Comparison of ENCODE assay signal across 18 cellular contexts in the genomic region with DNA sequence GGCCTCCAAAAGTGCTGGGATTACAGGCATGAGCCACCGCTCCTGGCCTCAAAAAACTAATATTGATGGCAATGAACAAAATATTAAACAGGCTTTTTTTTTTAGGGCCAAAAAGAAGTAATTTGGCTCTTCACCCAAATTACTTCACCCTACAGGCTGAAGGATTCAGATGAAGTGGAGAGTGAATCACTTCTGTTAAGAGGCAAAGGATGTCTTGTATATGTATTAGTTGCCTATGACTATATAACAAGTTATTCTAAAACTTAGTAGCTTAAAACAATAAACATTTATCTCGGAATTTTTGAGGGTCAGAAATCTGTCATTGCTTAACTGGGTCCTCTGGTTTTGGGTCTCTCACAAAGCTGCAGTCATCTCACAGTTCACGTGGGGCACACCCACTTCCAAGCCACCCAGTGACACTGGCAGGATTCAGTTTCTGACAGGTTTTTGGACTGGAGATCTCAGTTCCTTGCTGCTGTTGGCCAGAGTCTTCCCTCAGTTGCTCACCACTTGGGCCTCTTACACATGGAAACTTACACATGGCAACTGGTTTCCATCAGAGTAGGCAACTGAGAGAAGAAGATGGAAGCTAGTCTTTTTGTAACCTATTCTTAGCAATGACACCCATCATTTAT.
DNase-seq lines count a peak whose midpoint lies in the region; ATAC-seq and TF ChIP-seq lines count a peak whose summit lies in the region.
"Had no signal": no experiment of that assay in that cellular context is flagged by ENCODE, and none has a peak within 500 bp of the region (broad histone marks: within the 10 kb centered on the region; RNA-seq: fewer than 3 reads in every experiment).

No MANE protein-coding gene starts in this region.

- CTCF ChIA-PET in CD4-positive, alpha-beta T cell (lab: Charles Lee) = interaction anchor here (0.9 to 1.6 kb wide), 2 partner anchors 19 to 59 kb away, joined by 3 read pairs; no protein-coding TSS in a partner anchor
- CTCF ChIA-PET in activated CD8-positive, alpha-beta T cell treated with anti-CD3 and anti-CD28 coated beads for 36 hours (lab: Charles Lee) = interaction anchor here (0.7 to 1.4 kb wide), 5 partner anchors 14 to 114 kb away, joined by 3 to 5 read pairs (median 3); no protein-coding TSS in a partner anchor

- no peak for TF ChIP-seq CTCF in CD4-positive, alpha-beta T cell (IDR thresholded peaks at IDR 0.05)
- TF ChIP-seq CTCF in activated CD8-positive, alpha-beta T cell treated with anti-CD3 and anti-CD28 coated beads for 36 hours (IDR thresholded peaks at IDR 0.05) = no peak

- H3K27me3 ChIP-seq in CD4-positive, alpha-beta T cell (ENCODE audit: control insufficient read depth, insufficient read depth, low read length) = no peaks in the 10 kb centered on the region

- no peaks in the 10 kb centered on the region for H3K27me3 Mint-ChIP-seq in activated T-cell treated with anti-CD3 and anti-CD28 coated beads, Interleukin-2, amount 50 U/mL, for 24 hours
- no peaks in the 10 kb centered on the region for H3K27me3 Mint-ChIP-seq in CD4-positive, alpha-beta T cell
- no peaks in the 10 kb centered on the region for H3K27me3 Mint-ChIP-seq in activated CD8-positive, alpha-beta T cell treated with anti-CD3 and anti-CD28 coated beads for 36 hours
- no peaks in the 10 kb centered on the region for H3K27me3 Mint-ChIP-seq in naive thymus-derived CD8-positive, alpha-beta T cell
- H3K27me3 Mint-ChIP-seq: B cell had no signal

- no peak for DNase-seq in activated T-cell treated with anti-CD3 and anti-CD28 coated beads, Interleukin-2, amount 50 U/mL, for 24 hours
- DNase-seq in activated T-cell treated with anti-CD3 and anti-CD28 coated beads for 4 hours = no peak
- DNase-seq in CD4-positive, alpha-beta T cell = no peak
- no peak for DNase-seq in activated CD8-positive, alpha-beta T cell treated with anti-CD3 and anti-CD28 coated beads for 36 hours
- no peak for DNase-seq in naive thymus-derived CD8-positive, alpha-beta T cell
- no peak for DNase-seq in cardiac septum (ENCODE audit: low spot score)
- no peak for DNase-seq in DMS153 treated with DMSO at 0.1 percent for 48 hours (lab: John Stamatoyannopoulos, UW; ENCODE audit: unreplicated experiment)
- DNase-seq: activated gamma-delta T cell treated with Interleukin-2 at 50 U/mL for 16 hours; cerebellar nuclear complex; effector CD8-positive, alpha-beta T cell; hypothalamus; NCI-H1092; NCI-H1930; NCI-H446 had no signal

- peaks cover 31% of the 10 kb centered on the region for H3K36me3 Mint-ChIP-seq in activated T-cell treated with anti-CD3 and anti-CD28 coated beads, Interleukin-2, amount 50 U/mL, for 24 hours (ENCODE audit: low read depth)
- H3K36me3 Mint-ChIP-seq in CD4-positive, alpha-beta T cell (ENCODE audit: low read depth) = peaks cover 34% of the 10 kb centered on the region
- H3K36me3 Mint-ChIP-seq in activated CD8-positive, alpha-beta T cell treated with anti-CD3 and anti-CD28 coated beads for 36 hours (ENCODE audit: low read depth) = peaks cover 21% of the 10 kb centered on the region
- H3K36me3 Mint-ChIP-seq in naive thymus-derived CD8-positive, alpha-beta T cell = peaks cover 0 to 34% (median 22%) of the 10 kb centered on the region in 3 donors

- H3K27ac ChIP-seq in CD4-positive, alpha-beta T cell (ENCODE audit: low read depth, low read length) = no peak overlapping the region

- no peak for ATAC-seq in CD4-positive, alpha-beta T cell (ENCODE audit: poor library complexity)
- ATAC-seq in activated CD8-positive, alpha-beta T cell treated with anti-CD3 and anti-CD28 coated beads for 36 hours = no peak
- ATAC-seq in naive thymus-derived CD8-positive, alpha-beta T cell = no peak
- ATAC-seq in GM21717 (IDR thresholded peaks at IDR 0.05; ENCODE audit: unreplicated experiment) = no peak
- ATAC-seq: activated CD4-positive, CD25-positive, alpha-beta regulatory T cell treated with anti-CD3 and anti-CD28 coated beads, Interleukin-2, amount 50 U/mL, for 24 hours; esophagus mucosa had no signal

- no peaks in the 10 kb centered on the region for H3K9me3 ChIP-seq in CD4-positive, alpha-beta T cell (ENCODE audit: control insufficient read depth, low read length)

- H3K4me1 Mint-ChIP-seq in activated T-cell treated with anti-CD3 and anti-CD28 coated beads, Interleukin-2, amount 50 U/mL, for 24 hours (ENCODE audit: low read depth) = peaks cover 87% of the 10 kb centered on the region
- peaks cover 85% of the 10 kb centered on the region for H3K4me1 Mint-ChIP-seq in CD4-positive, alpha-beta T cell (ENCODE audit: low read depth)
- H3K4me1 Mint-ChIP-seq in activated CD8-positive, alpha-beta T cell treated with anti-CD3 and anti-CD28 coated beads for 36 hours (ENCODE audit: low read depth) = peaks cover 75% of the 10 kb centered on the region
- peaks cover 28 to 84% (median 61%) of the 10 kb centered on the region in 4 donors for H3K4me1 Mint-ChIP-seq in naive thymus-derived CD8-positive, alpha-beta T cell

- H3K27ac Mint-ChIP-seq in activated T-cell treated with anti-CD3 and anti-CD28 coated beads, Interleukin-2, amount 50 U/mL, for 24 hours = peak overlapping the region; percentile 51
- peak overlapping the region; percentile 91 for H3K27ac Mint-ChIP-seq in CD4-positive, alpha-beta T cell
- H3K27ac Mint-ChIP-seq in activated CD8-positive, alpha-beta T cell treated with anti-CD3 and anti-CD28 coated beads for 36 hours = peak overlapping the region; percentile 13
- H3K27ac Mint-ChIP-seq in naive thymus-derived CD8-positive, alpha-beta T cell = peak overlapping the region in 7 of 10 donors; percentile 15 to 98 (median 58)
- H3K27ac Mint-ChIP-seq: B cell had no signal

- POLR2A ChIA-PET in CD4-positive, alpha-beta T cell (lab: Charles Lee) = interaction anchor here (2.1 to 2.7 kb wide), 2 partner anchors 66 to 73 kb away, joined by 7 to 13 read pairs; partner anchors contain the start of gene IQGAP2
- POLR2A ChIA-PET in activated CD8-positive, alpha-beta T cell treated with anti-CD3 and anti-CD28 coated beads for 36 hours (lab: Charles Lee) = interaction anchor here (0.8 to 1.6 kb wide), 2 partner anchors 14 to 66 kb away, joined by 4 to 5 read pairs; no protein-coding TSS in a partner anchor
- POLR2A ChIA-PET in naive thymus-derived CD8-positive, alpha-beta T cell (lab: Charles Lee) = interaction anchor here (0.5 to 1.1 kb wide), 2 partner anchors 21 to 22 kb away, joined by 3 to 4 read pairs; no protein-coding TSS in a partner anchor

- H3K9me3 Mint-ChIP-seq in activated T-cell treated with anti-CD3 and anti-CD28 coated beads, Interleukin-2, amount 50 U/mL, for 24 hours = peaks cover 5% of the 10 kb centered on the region
- H3K9me3 Mint-ChIP-seq in CD4-positive, alpha-beta T cell = peaks cover 5% of the 10 kb centered on the region
- no peaks in the 10 kb centered on the region for H3K9me3 Mint-ChIP-seq in activated CD8-positive, alpha-beta T cell treated with anti-CD3 and anti-CD28 coated beads for 36 hours
- peaks cover 0 to 4% (median 0%) of the 10 kb centered on the region in 9 donors for H3K9me3 Mint-ChIP-seq in naive thymus-derived CD8-positive, alpha-beta T cell

- intact Hi-C loops in CD4-positive, alpha-beta T cell (cut with DNase I, micrococcal nuclease) = loop anchor here in 1 of 2 experiments (5.0 kb wide), 3 partner anchors 67 to 137 kb away; partner anchors contain the start of gene IQGAP2
- intact Hi-C loops in activated CD8-positive, alpha-beta T cell treated with anti-CD3 and anti-CD28 coated beads for 36 hours (cut with micrococcal nuclease) = no loop called here
- intact Hi-C loops in cardiac septum (cut with DNase I) = no loop called here

- no peak overlapping the region for H3K4me3 Mint-ChIP-seq in activated T-cell treated with anti-CD3 and anti-CD28 coated beads, Interleukin-2, amount 50 U/mL, for 24 hours
- H3K4me3 Mint-ChIP-seq in CD4-positive, alpha-beta T cell = no peak overlapping the region
- H3K4me3 Mint-ChIP-seq in activated CD8-positive, alpha-beta T cell treated with anti-CD3 and anti-CD28 coated beads for 36 hours = no peak overlapping the region
- H3K4me3 Mint-ChIP-seq in naive thymus-derived CD8-positive, alpha-beta T cell = no peak overlapping the region
- H3K4me3 Mint-ChIP-seq: B cell had no signal

Comparison
In these comparisons a context has a peak if more than half of its experiments do, and no peak if none do; other contexts are left out.
1. H3K27ac Mint-ChIP-seq: peak in every context shown above with its lines; median percentile 91 in CD4-positive, alpha-beta T cell; 58 in naive thymus-derived CD8-positive, alpha-beta T cell; 51 in activated T-cell treated with anti-CD3 and anti-CD28 coated beads, Interleukin-2, amount 50 U/mL, for 24 hours; 13 in activated CD8-positive, alpha-beta T cell treated with anti-CD3 and anti-CD28 coated beads for 36 hours.